9 cellular contexts compared by ENCODE assay signal in the genomic region with DNA sequence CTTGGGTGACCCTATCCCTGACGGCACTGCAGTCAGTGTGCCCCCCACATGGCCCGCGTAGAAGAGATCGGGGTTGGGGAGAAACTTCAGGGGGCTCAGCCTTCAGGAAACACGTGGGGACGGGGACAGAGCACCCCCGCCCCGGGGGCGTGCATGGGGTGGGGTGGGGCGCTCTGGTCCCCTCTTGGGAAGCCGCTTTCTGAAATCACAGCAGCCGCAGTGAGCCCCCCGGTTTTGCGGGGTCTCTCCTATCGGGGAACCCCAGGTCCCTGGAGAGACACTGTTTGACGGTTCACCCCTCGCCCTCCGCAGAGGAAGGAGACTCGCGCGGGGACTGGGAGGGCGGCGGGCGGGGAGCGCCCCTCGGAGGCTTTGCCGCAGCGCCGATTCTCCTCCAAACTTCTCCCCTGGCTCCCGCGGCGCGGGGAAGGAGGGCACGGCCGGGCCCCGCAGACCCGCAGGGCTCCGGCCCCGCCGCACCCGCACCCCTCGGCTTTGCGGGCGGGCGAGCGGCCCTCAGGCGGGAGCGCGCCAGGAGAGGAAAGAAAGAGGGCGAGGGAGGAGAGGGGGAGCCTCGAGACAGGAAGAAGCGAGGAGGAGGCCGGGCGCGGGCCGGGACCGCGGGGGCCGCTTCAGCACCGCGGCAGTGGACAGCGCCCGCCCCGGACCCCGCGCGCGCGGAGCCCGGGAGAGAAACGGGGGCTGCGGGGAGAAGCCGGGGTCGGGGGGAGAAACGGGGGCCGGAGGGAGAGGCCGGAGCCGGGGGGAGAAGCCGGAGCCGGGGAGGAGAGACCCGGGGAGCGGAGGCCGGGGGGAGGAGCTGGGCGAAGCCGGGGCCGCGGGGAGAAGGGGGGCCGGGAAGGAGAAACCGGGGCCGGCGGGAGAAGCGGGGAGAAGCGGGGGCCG. TPM values are rescaled to one million over a fixed set of nuclear protein-coding genes. Genes with fewer than 3 reads are reported as not detected.
A peak's percentile ranks its signal among the peaks of the same experiment; 100 is the strongest.
DNase-seq lines count a peak whose midpoint lies in the region; ATAC-seq, FAIRE-seq and TF ChIP-seq lines count a peak whose summit lies in the region.
"Had no signal": no experiment of that assay in that cellular context is flagged by ENCODE, and none has a peak within 500 bp of the region (broad histone marks: within the 10 kb centered on the region; RNA-seq: fewer than 3 reads in every experiment).

No MANE protein-coding gene starts in this region.

- POLR2A ChIA-PET in PC-3 (lab: Charles Lee; ENCODE audit: unreplicated experiment), result no interaction called here

- no peak overlapping the region for H3K9ac ChIP-seq in PC-3 (ENCODE audit: low read length)

- H3K9me3 Mint-ChIP-seq in activated naive CD4-positive, alpha-beta T cell treated with anti-CD3 and anti-CD28 coated beads, Interleukin-2, amount 10 ng/mL, durations not matched to agents 7 days and 5 days, result no peaks in the 10 kb centered on the region
- no peaks in the 10 kb centered on the region for H3K9me3 Mint-ChIP-seq in activated naive CD4-positive, alpha-beta T cell treated with anti-CD3 and anti-CD28 coated beads for 36 hours
- no peaks in the 10 kb centered on the region for H3K9me3 Mint-ChIP-seq in activated T-cell treated with anti-CD3 and anti-CD28 coated beads, Interleukin-2, amount 50 U/mL, for 24 hours

- H3K27ac Mint-ChIP-seq in activated naive CD4-positive, alpha-beta T cell treated with anti-CD3 and anti-CD28 coated beads, Interleukin-2, amount 10 ng/mL, durations not matched to agents 7 days and 5 days, result no peak overlapping the region
- no peak overlapping the region for H3K27ac Mint-ChIP-seq in activated naive CD4-positive, alpha-beta T cell treated with anti-CD3 and anti-CD28 coated beads for 36 hours
- no peak overlapping the region for H3K27ac Mint-ChIP-seq in activated T-cell treated with anti-CD3 and anti-CD28 coated beads, Interleukin-2, amount 50 U/mL, for 24 hours

- no peaks in the 10 kb centered on the region for H3K4me1 Mint-ChIP-seq in activated naive CD4-positive, alpha-beta T cell treated with anti-CD3 and anti-CD28 coated beads, Interleukin-2, amount 10 ng/mL, durations not matched to agents 7 days and 5 days
- peaks cover 3% of the 10 kb centered on the region for H3K4me1 Mint-ChIP-seq in activated naive CD4-positive, alpha-beta T cell treated with anti-CD3 and anti-CD28 coated beads for 36 hours (ENCODE audit: low read depth)
- H3K4me1 Mint-ChIP-seq in activated T-cell treated with anti-CD3 and anti-CD28 coated beads, Interleukin-2, amount 50 U/mL, for 24 hours (ENCODE audit: low read depth), result no peaks in the 10 kb centered on the region

- DNase-seq in activated naive CD4-positive, alpha-beta T cell treated with anti-CD3 and anti-CD28 coated beads, Interleukin-2, amount 10 ng/mL, durations not matched to agents 7 days and 5 days, result peak; percentile 58
- no peak for DNase-seq in activated naive CD4-positive, alpha-beta T cell treated with anti-CD3 and anti-CD28 coated beads for 36 hours
- DNase-seq in activated T-cell treated with anti-CD3 and anti-CD28 coated beads, Interleukin-2, amount 50 U/mL, for 24 hours, result peak; percentile 54
- DNase-seq in heart right ventricle, result peak in 1 of 2 donors; percentile 14
- DNase-seq in small intestine, result no peak
- DNase-seq in occipital lobe (lab: John Stamatoyannopoulos, UW), result no peak
- no peak for DNase-seq in SKM-1 (lab: John Stamatoyannopoulos, UW; ENCODE audit: unreplicated experiment)
- DNase-seq in PC-3, result no peak

- no peak for TF ChIP-seq CTCF in heart right ventricle (IDR thresholded peaks at IDR 0.05)
- no peak for TF ChIP-seq CTCF in PC-3 (conservative IDR thresholded peaks at IDR 0.05; ENCODE audit: low read depth, low read length)

- H3K79me2 ChIP-seq in PC-3 (ENCODE audit: low read length), result no peaks in the 10 kb centered on the region

- intact Hi-C loops in activated naive CD4-positive, alpha-beta T cell treated with anti-CD3 and anti-CD28 coated beads for 36 hours (cut with micrococcal nuclease), result no loop called here
- intact Hi-C loops in heart right ventricle (cut with DNase I), result no loop called here
- intact Hi-C loops in PC-3 (cut with micrococcal nuclease), result no loop called here

- no peaks in the 10 kb centered on the region for H3K9me3 ChIP-seq in heart right ventricle
- H3K9me3 ChIP-seq in small intestine (ENCODE audit: control insufficient read depth, low read depth), result no peaks in the 10 kb centered on the region
- no peaks in the 10 kb centered on the region for H3K9me3 ChIP-seq in PC-3 (ENCODE audit: low read length)

- no peak overlapping the region for H3K4me2 ChIP-seq in PC-3 (ENCODE audit: low read length)

- no TSS peak for BruUV-seq in PC-3 (replicated peaks; lab: Mats Ljungman, UMichigan)

- no peaks in the 10 kb centered on the region for H3F3A ChIP-seq in PC-3 (ENCODE audit: low read length, unreplicated experiment)

- H3K4me3 Mint-ChIP-seq in activated naive CD4-positive, alpha-beta T cell treated with anti-CD3 and anti-CD28 coated beads, Interleukin-2, amount 10 ng/mL, durations not matched to agents 7 days and 5 days, result no peak overlapping the region
- no peak overlapping the region for H3K4me3 Mint-ChIP-seq in activated naive CD4-positive, alpha-beta T cell treated with anti-CD3 and anti-CD28 coated beads for 36 hours
- H3K4me3 Mint-ChIP-seq in activated T-cell treated with anti-CD3 and anti-CD28 coated beads, Interleukin-2, amount 50 U/mL, for 24 hours, result no peak overlapping the region

- ATAC-seq in heart right ventricle, result peak in 3 of 8 donors; percentile 9 to 42 (median 26)
- ATAC-seq in PC-3, result no peak

- H3K27me3 Mint-ChIP-seq in activated naive CD4-positive, alpha-beta T cell treated with anti-CD3 and anti-CD28 coated beads, Interleukin-2, amount 10 ng/mL, durations not matched to agents 7 days and 5 days, result peaks cover 90% of the 10 kb centered on the region
- H3K27me3 Mint-ChIP-seq in activated naive CD4-positive, alpha-beta T cell treated with anti-CD3 and anti-CD28 coated beads for 36 hours (ENCODE audit: low read depth), result peaks cover 41% of the 10 kb centered on the region
- peaks cover 71% of the 10 kb centered on the region for H3K27me3 Mint-ChIP-seq in activated T-cell treated with anti-CD3 and anti-CD28 coated beads, Interleukin-2, amount 50 U/mL, for 24 hours

- no peak for FAIRE-seq in small intestine (lab: Jason Lieb, UNC)

- H3K4me1 ChIP-seq in heart right ventricle (peaks cover 2 to 36% (median 12%) of the 10 kb centered on the region in 9 donors), small intestine (ENCODE audit: control insufficient read depth in 2 of 2, insufficient read depth in 1 of 2, low read depth in 1 of 2, low read length in 1 of 2) (no peaks in the 10 kb centered on the region), PC-3 (ENCODE audit: insufficient read depth, low read length) (no peaks in the 10 kb centered on the region)

- H3K36me3 ChIP-seq in heart right ventricle, result no peaks in the 10 kb centered on the region
- H3K36me3 ChIP-seq in small intestine (ENCODE audit: control insufficient read depth in 2 of 2, insufficient read depth in 2 of 2, low read length in 2 of 2), result no peaks in the 10 kb centered on the region
- H3K36me3 ChIP-seq in PC-3 (ENCODE audit: low read depth, low read length), result no peaks in the 10 kb centered on the region

- H3K27ac ChIP-seq in heart right ventricle (no peak overlapping the region), small intestine (ENCODE audit: low read depth in 1 of 2, low read length in 1 of 2) (no peak overlapping the region), PC-3 (ENCODE audit: low read length) (no peak overlapping the region)

- H3K36me3 Mint-ChIP-seq in activated naive CD4-positive, alpha-beta T cell treated with anti-CD3 and anti-CD28 coated beads, Interleukin-2, amount 10 ng/mL, durations not matched to agents 7 days and 5 days, result no peaks in the 10 kb centered on the region
- no peaks in the 10 kb centered on the region for H3K36me3 Mint-ChIP-seq in activated naive CD4-positive, alpha-beta T cell treated with anti-CD3 and anti-CD28 coated beads for 36 hours (ENCODE audit: low read depth)
- H3K36me3 Mint-ChIP-seq in activated T-cell treated with anti-CD3 and anti-CD28 coated beads, Interleukin-2, amount 50 U/mL, for 24 hours (ENCODE audit: low read depth), result no peaks in the 10 kb centered on the region

- no peaks in the 10 kb centered on the region for H4K20me1 ChIP-seq in PC-3 (ENCODE audit: low read length)

- peaks cover 12 to 86% (median 81%) of the 10 kb centered on the region in 7 donors for H3K27me3 ChIP-seq in heart right ventricle
- H3K27me3 ChIP-seq in small intestine (ENCODE audit: control insufficient read depth in 2 of 2, insufficient read depth in 2 of 2, low read length in 2 of 2), result peaks cover 11 to 30% of the 10 kb centered on the region in 2 donors
- peaks cover 10% of the 10 kb centered on the region; the same call in 1 of the 2 replicates for H3K27me3 ChIP-seq in PC-3 (ENCODE audit: low read length)

- H3K4me3 ChIP-seq in heart right ventricle (peak overlapping the region in 9 of 10 donors; percentile 16 to 43 (median 31)), small intestine (ENCODE audit: low read depth in 1 of 2, low read length in 2 of 2) (peak overlapping the region; percentile 8 to 64), PC-3 (ENCODE audit: low read length) (no peak overlapping the region)

- no peaks in the 10 kb centered on the region for H3K9me2 ChIP-seq in PC-3 (replicated peaks; ENCODE audit: low read length)

- CTCF ChIA-PET in activated naive CD4-positive, alpha-beta T cell treated with anti-CD3 and anti-CD28 coated beads, Interleukin-2, amount 10 ng/mL, durations not matched to agents 7 days and 5 days (lab: Charles Lee), result no interaction called here
- CTCF ChIA-PET in activated naive CD4-positive, alpha-beta T cell treated with anti-CD3 and anti-CD28 coated beads for 36 hours (lab: Charles Lee), result no interaction called here
- CTCF ChIA-PET in PC-3 (lab: Charles Lee), result no interaction called here

- H2AFZ ChIP-seq in PC-3 (ENCODE audit: low read length), result no peak overlapping the region

- 5 to 7% methylated on average over 76 to 94 of the region's 94 CpGs for WGBS in heart right ventricle, 2 donors
- WGBS in small intestine, 3 donors, result 4 to 8% (median 5%) methylated on average over 46 to 94 of the region's 94 CpGs

RNA-seq across cellular contexts. Expression of a gene that starts 0.6 kb away (rescaled TPM):
- under 1 TPM; 0.37 to 0.48 TPM for total RNA-seq in activated naive CD4-positive, alpha-beta T cell treated with anti-CD3 and anti-CD28 coated beads for 36 hours
- total RNA-seq in heart right ventricle (1 to 10 TPM; 1.5 to 4.8 (median 2.2) TPM), occipital lobe (1.6 TPM), PC-3 (2014; rRNA removed) (0.87 and 2.6 TPM in 2 replicates)
- polyA plus RNA-seq in heart right ventricle (10 to 100 TPM in 1 of 2 donors, 1 to 10 TPM in 1; 2.1 to 10.8 TPM), small intestine (1 to 10 TPM in 1 of 3 donors, not detected in 2; 2.6 TPM)
- total RNA-seq: skeletal muscle tissue had no signal

Comparison
In these comparisons a context has a peak if more than half of its experiments do, and no peak if none do; other contexts are left out.
1. DNase-seq: peak in activated naive CD4-positive, alpha-beta T cell treated with anti-CD3 and anti-CD28 coated beads, Interleukin-2, amount 10 ng/mL, durations not matched to agents 7 days and 5 days (single experiment) and activated T-cell treated with anti-CD3 and anti-CD28 coated beads, Interleukin-2, amount 50 U/mL, for 24 hours (single experiment); none in activated naive CD4-positive, alpha-beta T cell treated with anti-CD3 and anti-CD28 coated beads for 36 hours (single experiment), small intestine (single experiment), occipital lobe (single experiment), SKM-1 (single experiment) and PC-3 (single experiment).